Comparison of ENCODE assay signal across 11 cellular contexts in the genomic region with DNA sequence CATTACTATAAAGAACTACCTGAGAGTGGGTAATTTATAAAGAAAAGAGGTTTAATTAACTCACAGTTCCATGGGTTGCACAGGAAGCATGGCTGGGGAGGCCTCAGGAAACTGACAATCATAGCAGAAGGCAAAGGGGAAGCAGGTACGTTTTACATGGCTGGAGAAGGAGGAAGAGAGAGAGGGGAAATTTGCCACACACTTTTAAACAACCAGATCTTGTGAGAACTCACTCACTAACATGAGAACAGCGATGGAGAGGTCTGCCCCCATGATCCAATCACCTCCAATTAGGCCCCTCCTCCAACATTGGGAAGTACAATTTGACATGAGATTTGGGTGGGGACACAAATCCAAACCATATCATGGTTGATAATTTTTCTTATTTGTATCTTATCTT. TPM values are rescaled to one million over a fixed set of nuclear protein-coding genes. Genes with fewer than 3 reads are reported as not detected.
"Had no signal": no experiment of that assay in that cellular context is flagged by ENCODE, and none has a peak within 500 bp of the region (broad histone marks: within the 10 kb centered on the region; RNA-seq: fewer than 3 reads in every experiment).

No MANE protein-coding gene starts in this region.

- H3K9me3 ChIP-seq: HAP-1 had no signal

- DNase-seq: GM23248, GOT3, H7, H9, HCEC 1CT, HFFc6 had no signal

- H3K4me1 ChIP-seq: HAP-1 had no signal

- H3K9ac ChIP-seq: GM23248 had no signal

- H3K27ac ChIP-seq: GM23248 had no signal

- H3K4me3 ChIP-seq: GM23248, GM23338, HAP-1 had no signal

- ATAC-seq: GM23338, HCT116 had no signal

- FAIRE-seq: H1, H54 had no signal

- H2AFZ ChIP-seq: GM23248, GM23338 had no signal

- H3K4me2 ChIP-seq: GM23338 had no signal

- H3K36me3 ChIP-seq: HAP-1 had no signal

RNA-seq across cellular contexts. Expression of gene PPP1R9A, which starts 51.8 kb away (rescaled TPM):
- total RNA-seq: GM23248, HFFc6 had no signal
